ENCODE assay signal across 1 cellular context in genomic region chr4:54840992-54841768, GRCh38.
TF ChIP-seq lines count a peak whose summit lies in the region.

No MANE protein-coding gene starts in this region.

TF ChIP-seq in SK-N-SH treated with all-trans-retinoic acid at 6 μM for 48 hours, 23 proteins besides CTCF, POLR2A, EP300 and RAD21 (continued from another document):
- TF ChIP-seq POU6F1 (CRISPR knock-in tag; IDR thresholded peaks at IDR 0.05; ENCODE audit: borderline replicate concordance, low read depth) (no peak), OSR1 (CRISPR knock-in tag; IDR thresholded peaks at IDR 0.05) (no peak), PATZ1 (CRISPR knock-in tag; IDR thresholded peaks at IDR 0.05; ENCODE audit: borderline replicate concordance) (no peak), ZFP30 (CRISPR knock-in tag; IDR thresholded peaks at IDR 0.05) (no peak)
- TF ChIP-seq, protein P1, sequence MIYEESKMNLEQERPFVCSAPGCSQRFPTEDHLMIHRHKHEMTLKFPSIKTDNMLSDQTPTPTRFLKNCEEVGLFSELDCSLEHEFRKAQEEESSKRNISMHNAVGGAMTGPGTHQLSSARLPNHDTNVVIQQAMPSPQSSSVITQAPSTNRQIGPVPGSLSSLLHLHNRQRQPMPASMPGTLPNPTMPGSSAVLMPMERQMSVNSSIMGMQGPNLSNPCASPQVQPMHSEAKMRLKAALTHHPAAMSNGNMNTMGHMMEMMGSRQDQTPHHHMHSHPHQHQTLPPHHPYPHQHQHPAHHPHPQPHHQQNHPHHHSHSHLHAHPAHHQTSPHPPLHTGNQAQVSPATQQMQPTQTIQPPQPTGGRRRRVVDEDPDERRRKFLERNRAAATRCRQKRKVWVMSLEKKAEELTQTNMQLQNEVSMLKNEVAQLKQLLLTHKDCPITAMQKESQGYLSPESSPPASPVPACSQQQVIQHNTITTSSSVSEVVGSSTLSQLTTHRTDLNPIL (CRISPR knock-in tag; IDR thresholded peaks at IDR 0.05; ENCODE audit: low read depth): no peak
